ENCODE assay signal across 8 cellular contexts in the genomic region with DNA sequence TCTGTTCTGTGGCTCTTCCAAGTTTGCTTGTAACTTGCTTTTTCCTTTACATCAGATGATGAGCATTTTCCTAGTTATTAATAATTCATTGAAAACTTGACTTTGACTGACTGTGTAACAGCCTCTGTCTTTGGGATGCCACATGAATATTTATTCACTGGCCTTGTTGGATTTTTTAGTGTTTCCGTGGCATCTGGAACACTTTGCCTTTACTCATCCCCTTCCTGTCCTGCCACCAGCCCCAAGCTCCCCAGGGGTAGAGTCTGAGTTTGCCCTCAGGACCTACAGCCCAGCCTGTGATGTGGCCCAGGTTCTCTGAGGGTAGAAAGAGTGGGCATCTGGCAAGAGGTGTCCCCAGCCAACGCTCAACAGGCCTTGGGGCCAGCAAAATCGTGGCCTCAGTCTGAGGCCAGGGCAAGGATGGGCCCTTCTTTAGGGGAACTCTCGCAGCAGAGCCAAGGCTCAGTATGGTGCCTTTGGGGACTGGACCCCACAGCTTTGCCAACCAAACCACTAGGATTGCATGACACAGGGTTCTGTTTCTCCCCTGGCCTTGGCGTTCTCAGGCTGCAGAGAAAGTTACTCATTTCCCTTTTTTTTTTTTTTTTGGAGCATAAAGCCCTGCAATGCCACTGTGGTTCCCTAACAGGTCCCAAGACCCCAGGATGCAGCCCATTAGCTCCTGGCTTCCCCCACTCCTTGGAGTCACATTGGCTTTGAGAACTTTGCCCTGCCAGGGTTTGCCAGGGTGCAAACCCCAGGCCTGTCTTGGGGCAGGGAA.
DNase-seq lines count a peak whose midpoint lies in the region; ATAC-seq and TF ChIP-seq lines count a peak whose summit lies in the region.

No MANE protein-coding gene starts in this region.

- in situ Hi-C loops in astrocyte of the spinal cord (cut with HindIII; ENCODE audit: low sequenced_read_pairs), result no loop called here

- H3K4me1 Mint-ChIP-seq in naive thymus-derived CD8-positive, alpha-beta T cell, result peaks cover 34 to 71% (median 62%) of the 10 kb centered on the region in 4 donors

- TF ChIP-seq CTCF in astrocyte of the spinal cord (IDR thresholded peaks at IDR 0.05; ENCODE audit: low read depth, low read length), result no peak

- DNase-seq in AG20443 (ENCODE audit: low spot score) (peak; percentile 68), LHCN-M2 (ENCODE audit: low read depth) (peak; percentile 21), astrocyte of the spinal cord (ENCODE audit: low read depth, low spot score) (peak; percentile 27), retina (no peak)
- DNase-seq in naive thymus-derived CD8-positive, alpha-beta T cell, result no peak
- DNase-seq in activated CD4-positive, CD25-positive, alpha-beta regulatory T cell treated with anti-CD3 and anti-CD28 coated beads, Interleukin-2, amount 50 U/mL, for 72 hours, result no peak
- DNase-seq in stimulated activated CD4-positive, alpha-beta T cell treated with anti-CD3 and anti-CD28 coated beads, Interleukin-15, amount 100 ng/mL, for 24 hours, result no peak

- ATAC-seq in naive thymus-derived CD8-positive, alpha-beta T cell, result no peak
- no peak for ATAC-seq in GM19328 (IDR thresholded peaks at IDR 0.05; ENCODE audit: unreplicated experiment)

- peak overlapping the region in 8 of 10 donors; percentile 6 to 100 (median 86) for H3K4me3 Mint-ChIP-seq in naive thymus-derived CD8-positive, alpha-beta T cell

- H3K27ac Mint-ChIP-seq in naive thymus-derived CD8-positive, alpha-beta T cell, result peak overlapping the region; percentile 97 to 100 (median 100)

- H3K36me3 Mint-ChIP-seq in naive thymus-derived CD8-positive, alpha-beta T cell, result peaks cover 0 to 16% (median 5%) of the 10 kb centered on the region in 3 donors

- no peaks in the 10 kb centered on the region for H3K9me3 Mint-ChIP-seq in naive thymus-derived CD8-positive, alpha-beta T cell

- H3K27me3 Mint-ChIP-seq in naive thymus-derived CD8-positive, alpha-beta T cell, result no peaks in the 10 kb centered on the region

- POLR2A ChIA-PET in naive thymus-derived CD8-positive, alpha-beta T cell (lab: Charles Lee), result interaction anchor here (0.6 to 17.2 kb wide), 4 partner anchors 13 to 786 kb away, joined by 3 to 268 read pairs (median 4); no protein-coding TSS in a partner anchor

- H3K4me3 ChIP-seq in astrocyte of the spinal cord (ENCODE audit: low read depth, low read length), result no peak overlapping the region

Comparison
In these comparisons a context has a peak if more than half of its experiments do, and no peak if none do; other contexts are left out.
1. DNase-seq: peak in AG20443 (single experiment), LHCN-M2 (single experiment) and astrocyte of the spinal cord (single experiment); none in naive thymus-derived CD8-positive, alpha-beta T cell (0 of 10), activated CD4-positive, CD25-positive, alpha-beta regulatory T cell treated with anti-CD3 and anti-CD28 coated beads, Interleukin-2, amount 50 U/mL, for 72 hours (single experiment), retina (single experiment) and stimulated activated CD4-positive, alpha-beta T cell treated with anti-CD3 and anti-CD28 coated beads, Interleukin-15, amount 100 ng/mL, for 24 hours (single experiment).